In genomic region chr10:88965016-88965415, GRCh38 we compare ENCODE assay signal across 15 cellular contexts. TPM values are rescaled to one million over a fixed set of nuclear protein-coding genes. Genes with fewer than 3 reads are reported as not detected.
DNase-seq lines count a peak whose midpoint lies in the region; ATAC-seq, FAIRE-seq and TF ChIP-seq lines count a peak whose summit lies in the region.
"Had no signal": no experiment of that assay in that cellular context is flagged by ENCODE, and none has a peak within 500 bp of the region (broad histone marks: within the 10 kb centered on the region; RNA-seq: fewer than 3 reads in every experiment).

No MANE protein-coding gene starts in this region.

- H2BK12ac ChIP-seq in trophoblast cell (ENCODE audit: low read length), result no peak overlapping the region

- H3K4me1 ChIP-seq in PC-9 (replicated peaks; ENCODE audit: insufficient read depth) (peaks cover 8% of the 10 kb centered on the region; the same call in 1 of the 2 replicates), trophoblast cell (ENCODE audit: control insufficient read depth in 1 of 2, insufficient read depth in 2 of 2, low read length in 2 of 2) (peaks cover 7 to 17% of the 10 kb centered on the region in 2 experiments), BE2C (no peaks in the 10 kb centered on the region)

- peak overlapping the region; percentile 39; the same call in 1 of the 2 replicates for H3K27ac ChIP-seq in PC-9
- peak overlapping the region; percentile 33 for H3K27ac ChIP-seq in trophoblast cell (ENCODE audit: low read depth, low read length)

- no peak overlapping the region for H2AK5ac ChIP-seq in trophoblast cell (ENCODE audit: low read length)

- H3K4me3 ChIP-seq in PC-9, result no peak overlapping the region
- H3K4me3 ChIP-seq in trophoblast cell (ENCODE audit: low read depth, low read length), result no peak overlapping the region
- no peak overlapping the region for H3K4me3 ChIP-seq in BE2C (ENCODE audit: low read depth, low read length)
- H3K4me3 ChIP-seq: MG63 had no signal

- H2AFZ ChIP-seq in PC-9 (peak overlapping the region; percentile 67; the same call in 1 of the 2 replicates), trophoblast cell (ENCODE audit: insufficient read depth, low read length, poor library complexity) (no peak overlapping the region)

- H3K9me3 ChIP-seq in PC-9 (ENCODE audit: insufficient read depth, low read depth) (no peaks in the 10 kb centered on the region), trophoblast cell (ENCODE audit: insufficient read depth, low read depth, low read length) (no peaks in the 10 kb centered on the region), BE2C (no peaks in the 10 kb centered on the region)
- H3K9me3 ChIP-seq: MG63 had no signal

- H3F3A ChIP-seq in PC-9 (ENCODE audit: insufficient read depth, low read depth), result no peaks in the 10 kb centered on the region

- H4K8ac ChIP-seq in trophoblast cell (ENCODE audit: low read depth, low read length), result no peak overlapping the region

- CTCF ChIA-PET in PC-9 (lab: Charles Lee), result no interaction called here

- no peak for FAIRE-seq in urothelium cell line (lab: Jason Lieb, UNC)
- FAIRE-seq: H54 had no signal

- no peak overlapping the region for H3K14ac ChIP-seq in trophoblast cell (ENCODE audit: low read length)

- WGBS in trophoblast cell (ENCODE audit: extremely low coverage, insufficient coverage, insufficient read length), result no CpG with 5 or more reads among the region's 2 CpGs

- no peak overlapping the region for H3K4ac ChIP-seq in trophoblast cell (ENCODE audit: low read depth, low read length)

- POLR2A ChIA-PET in PC-9 (lab: Charles Lee; ENCODE audit: unreplicated experiment), result no interaction called here

- H4K20me1 ChIP-seq in PC-9 (ENCODE audit: insufficient read depth), result no peaks in the 10 kb centered on the region

- peaks cover 9% of the 10 kb centered on the region for H3K79me1 ChIP-seq in trophoblast cell (ENCODE audit: low read length)

- no peak overlapping the region for H2BK120ac ChIP-seq in trophoblast cell (ENCODE audit: insufficient read depth, low read length, poor library complexity)

- no peak for ATAC-seq in Right ventricle myocardium inferior

- intact Hi-C loops in PC-9 (cut with micrococcal nuclease; ENCODE audit: unreplicated experiment) (no loop called here), Right ventricle myocardium inferior (cut with DNase I) (no loop called here)

- H3K9ac ChIP-seq in trophoblast cell (ENCODE audit: low read length), result no peak overlapping the region

- TF ChIP-seq CTCF in PC-9 (conservative IDR thresholded peaks at IDR 0.05) (no peak), BE2C (IDR thresholded peaks at IDR 0.05; ENCODE audit: low read depth, low read length) (no peak)

- no peak overlapping the region for H3K18ac ChIP-seq in trophoblast cell (ENCODE audit: low read length)

- no peak overlapping the region for H2BK5ac ChIP-seq in trophoblast cell (ENCODE audit: low read depth, low read length, poor library complexity)

- no peaks in the 10 kb centered on the region for H3K9me2 ChIP-seq in PC-9 (ENCODE audit: insufficient read depth)

- H3K36me3 ChIP-seq in PC-9 (ENCODE audit: low read depth) (no peaks in the 10 kb centered on the region), trophoblast cell (ENCODE audit: control insufficient read depth in 1 of 2, insufficient read depth in 2 of 2, low read length in 2 of 2) (no peaks in the 10 kb centered on the region), BE2C (no peaks in the 10 kb centered on the region)
- H3K36me3 ChIP-seq: MG63 had no signal

- H3K4me2 ChIP-seq in PC-9 (no peak overlapping the region), trophoblast cell (ENCODE audit: low read length) (no peak overlapping the region)

- H4K91ac ChIP-seq in trophoblast cell (ENCODE audit: low read depth, low read length), result no peak overlapping the region

- H3K27me3 ChIP-seq in PC-9 (ENCODE audit: insufficient read depth, low read depth), result no peaks in the 10 kb centered on the region
- H3K27me3 ChIP-seq in trophoblast cell (ENCODE audit: insufficient read depth, low read length), result no peaks in the 10 kb centered on the region
- no peaks in the 10 kb centered on the region for H3K27me3 ChIP-seq in BE2C
- H3K27me3 ChIP-seq: MG63 had no signal

- no peak overlapping the region for H4K12ac ChIP-seq in trophoblast cell (ENCODE audit: low read depth, low read length)

- peak; percentile 88 for DNase-seq in EH (ENCODE audit: low read depth)
- no peak for DNase-seq in PC-9
- peak; percentile 58 for DNase-seq in fibroblast of peridontal ligament (ENCODE audit: extremely low read depth)
- DNase-seq in trophoblast cell, result peak in 1 of 2 donors; percentile 25
- DNase-seq in urothelium cell line (ENCODE audit: low spot score), result no peak
- no peak for DNase-seq in BE2C
- DNase-seq in HUDEP-2 (lab: John Stamatoyannopoulos, UW; ENCODE audit: unreplicated experiment in 76 of 76), result no peak
- DNase-seq in Right ventricle myocardium inferior (ENCODE audit: missing footprints), result no peak
- DNase-seq: CD8-positive, alpha-beta memory T cell; DND-41; MG63; NCI-H187 treated with DMSO at 0.1 percent for 48 hours; NCI-H510A treated with DMSO at 0.1 percent for 48 hours; SIG-M5 had no signal

- H3K79me2 ChIP-seq in PC-9 (ENCODE audit: low read depth) (no peaks in the 10 kb centered on the region), trophoblast cell (ENCODE audit: control insufficient read depth, insufficient read depth, low read length, poor library complexity) (no peaks in the 10 kb centered on the region)

- no TSS peak for BruUV-seq in PC-9 (replicated peaks; lab: Mats Ljungman, UMichigan)

- no peak overlapping the region for H3K23ac ChIP-seq in trophoblast cell (ENCODE audit: low read length)

RNA-seq across cellular contexts. Expression of gene ACTA2, which starts 12.4 kb away (rescaled TPM):
- total RNA-seq in PC-9 (2021) (5.3 and 8.4 TPM in 2 replicates), Right ventricle myocardium inferior (75.2 TPM)
- 257 and 258 TPM in 2 replicates for polyA plus RNA-seq in trophoblast cell (2013)
- 14.3 TPM for polyA plus RNA-seq in BE2C (2012; ENCODE audit: insufficient read depth, insufficient read length, low read depth)

RNA-seq across cellular contexts. Expression of gene FAS, which starts 25.6 kb away (rescaled TPM):
- total RNA-seq in PC-9 (2021) (7.6 and 8.5 TPM in 2 replicates), Right ventricle myocardium inferior (4.7 TPM)
- 2.8 and 3.2 TPM in 2 replicates for polyA plus RNA-seq in trophoblast cell (2013)
- 2.9 TPM for polyA plus RNA-seq in BE2C (2012; ENCODE audit: insufficient read depth, insufficient read length, low read depth)

Comparison
In these comparisons a context has a peak if more than half of its experiments do, and no peak if none do; other contexts are left out.
1. DNase-seq: peak in EH (single experiment) and fibroblast of peridontal ligament (single experiment); none in PC-9 (0 of 2), urothelium cell line (single experiment), BE2C (single experiment), HUDEP-2 (0 of 76) and Right ventricle myocardium inferior (single experiment).